ENCODE assay signal across 19 cellular contexts in the genomic region with DNA sequence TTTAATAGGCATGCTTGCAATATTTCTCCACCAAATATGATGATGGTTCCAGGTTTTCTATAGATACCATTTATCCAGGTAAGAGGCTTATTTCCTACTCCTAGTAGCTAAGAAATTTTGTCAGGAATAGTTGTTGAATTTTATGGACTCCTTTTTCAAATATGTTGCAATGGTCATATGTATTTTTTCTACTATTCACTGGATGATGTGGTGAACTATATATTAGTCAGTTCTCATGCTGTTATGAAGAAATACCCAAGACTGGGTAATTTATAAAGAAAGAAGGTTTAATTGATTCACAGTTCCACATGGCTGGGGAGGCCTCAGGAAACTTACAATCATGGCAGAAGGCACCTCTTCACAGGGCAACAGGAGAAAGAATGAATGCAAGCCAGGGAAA.
A peak's percentile ranks its signal among the peaks of the same experiment; 100 is the strongest.
DNase-seq lines count a peak whose midpoint lies in the region; ATAC-seq and TF ChIP-seq lines count a peak whose summit lies in the region.
"Had no signal": no experiment of that assay in that cellular context is flagged by ENCODE, and none has a peak within 500 bp of the region (broad histone marks: within the 10 kb centered on the region; RNA-seq: fewer than 3 reads in every experiment).

No MANE protein-coding gene starts in this region.

- H3K9ac ChIP-seq in mammary epithelial cell (ENCODE audit: insufficient read depth, low read length), result no peak overlapping the region
- H3K9ac ChIP-seq in IMR-90 (ENCODE audit: low read depth, low read length), result no peak overlapping the region
- H3K9ac ChIP-seq in mesenchymal stem cell (ENCODE audit: low read length), result peak overlapping the region; percentile 57

- H2BK12ac ChIP-seq in mesenchymal stem cell (ENCODE audit: low read length in 2 of 2), result no peak overlapping the region

- no peak overlapping the region for H3K4me3 Mint-ChIP-seq in MCF 10A (ENCODE audit: unreplicated experiment)
- H3K4me3 Mint-ChIP-seq: B cell; CD4-positive, alpha-beta T cell; GM23338 had no signal

- no peaks in the 10 kb centered on the region for H3K79me1 ChIP-seq in IMR-90 (ENCODE audit: low read depth in 1 of 2, low read length in 2 of 2)
- H3K79me1 ChIP-seq in mesenchymal stem cell (replicated peaks; ENCODE audit: low read length, poor library complexity, severe bottlenecking), result no peaks in the 10 kb centered on the region

- in situ Hi-C loops in mammary epithelial cell (cut with MboI; ENCODE audit: low sequenced_read_pairs in 2 of 2) (no loop called here), IMR-90 (cut with MboI; ENCODE audit: low sequenced_read_pairs) (no loop called here)

- intact Hi-C loops in MCF 10A (cut with micrococcal nuclease), result no loop called here
- intact Hi-C loops in mammary epithelial cell (cut with micrococcal nuclease), result no loop called here
- intact Hi-C loops in IMR-90 (cut with micrococcal nuclease), result loop anchor here (5.0 kb wide), 1 partner anchor 213 kb away; no protein-coding TSS in a partner anchor

- no peak for ATAC-seq in IMR-90 (ENCODE audit: low read depth)
- ATAC-seq: GM23338, K562 had no signal

- POLR2A ChIA-PET in MCF 10A (lab: Yijun Ruan, JAX) (interaction anchor here (0.9 to 3.1 kb wide), 3 partner anchors 10 to 481 kb away, joined by 3 to 19 read pairs (median 4); no protein-coding TSS in a partner anchor), IMR-90 (lab: Charles Lee; ENCODE audit: unreplicated experiment) (interaction anchor here (0.6 kb wide), 1 partner anchor 157 kb away, joined by 3 read pairs; no protein-coding TSS in a partner anchor)

- DNase-seq in MCF 10A (ENCODE audit: unreplicated experiment) (peak; percentile 36), mammary epithelial cell (no peak), IMR-90 (no peak), mesenchymal stem cell (no peak), NCI-H2081 (lab: John Stamatoyannopoulos, UW) (no peak), AG20443 (ENCODE audit: low spot score) (no peak), kidney glomerular epithelial cell (lab: John Stamatoyannopoulos, UW) (no peak)
- DNase-seq: 8988T; ACHN; C1 segment of cervical spinal cord; Calu3; CD4-positive, alpha-beta T cell; DMS 273 treated with DMSO at 0.1 percent for 48 hours; DMS79; H7 had no signal

- no peaks in the 10 kb centered on the region for H4K20me1 ChIP-seq in mammary epithelial cell (ENCODE audit: insufficient read depth, low read length)
- no peaks in the 10 kb centered on the region for H4K20me1 ChIP-seq in IMR-90 (ENCODE audit: insufficient read depth, low read length)

- H2BK120ac ChIP-seq in IMR-90 (ENCODE audit: low read depth, low read length) (peak overlapping the region; percentile 81), mesenchymal stem cell (ENCODE audit: low read depth, low read length) (no peak overlapping the region)

- H2AK5ac ChIP-seq in IMR-90 (ENCODE audit: low read depth, low read length), result peak overlapping the region; percentile 61
- H2AK5ac ChIP-seq in mesenchymal stem cell (ENCODE audit: low read length, severe bottlenecking), result no peak overlapping the region

- peak overlapping the region in 1 of 2 experiments; percentile 63; a peak in 1 of 4 replicates for H4K8ac ChIP-seq in IMR-90 (ENCODE audit: low read depth in 2 of 2, low read length in 2 of 2)
- H4K8ac ChIP-seq in mesenchymal stem cell (ENCODE audit: low read length), result no peak overlapping the region

- no peak overlapping the region for H3K56ac ChIP-seq in IMR-90 (ENCODE audit: extremely low read depth, insufficient read depth, low read length)

- dilution Hi-C loops in mammary epithelial cell (cut with HindIII; ENCODE audit: low sequenced_read_pairs) (no loop called here), IMR-90 (cut with HindIII; ENCODE audit: low sequenced_read_pairs, unreplicated experiment) (no loop called here)

- TF ChIP-seq RAD21 in IMR-90 (IDR thresholded peaks at IDR 0.05; ENCODE audit: low read length), result no peak

- H3K4me2 ChIP-seq in mammary epithelial cell (ENCODE audit: insufficient read depth, low read depth, low read length) (no peak overlapping the region), IMR-90 (ENCODE audit: low read depth, low read length) (no peak overlapping the region), mesenchymal stem cell (ENCODE audit: low read length, poor library complexity, severe bottlenecking) (no peak overlapping the region)
- H3K4me2 ChIP-seq: GM23338 had no signal

- H2BK15ac ChIP-seq in IMR-90 (ENCODE audit: low read depth, low read length), result peak overlapping the region; percentile 82
- H2BK15ac ChIP-seq in mesenchymal stem cell (ENCODE audit: low read depth, poor library complexity, severe bottlenecking), result no peak overlapping the region

- H3K4me1 Mint-ChIP-seq in MCF 10A (ENCODE audit: insufficient read depth, unreplicated experiment), result peaks cover 24% of the 10 kb centered on the region
- H3K4me1 Mint-ChIP-seq: B cell had no signal

- H3K23ac ChIP-seq in IMR-90 (ENCODE audit: low read depth, low read length) (0 out of 2 replicates have a peak overlapping the region, but pooled peaks have one; percentile 52), mesenchymal stem cell (ENCODE audit: low read length in 2 of 2) (no peak overlapping the region)

- no peaks in the 10 kb centered on the region for H3K79me2 ChIP-seq in mammary epithelial cell (ENCODE audit: insufficient read depth, low read length)

- H3K9me1 ChIP-seq in IMR-90 (ENCODE audit: insufficient read depth, low read length), result no peaks in the 10 kb centered on the region; the same call in 1 of the 2 replicates

- peak overlapping the region; percentile 82 for H3K14ac ChIP-seq in IMR-90 (replicated peaks; ENCODE audit: low read depth, low read length)
- H3K14ac ChIP-seq in mesenchymal stem cell (ENCODE audit: low read length in 2 of 2), result no peak overlapping the region

- peak overlapping the region; percentile 56; the same call in 1 of the 2 replicates for H3K4ac ChIP-seq in IMR-90 (ENCODE audit: low read depth, low read length)
- H3K4ac ChIP-seq in mesenchymal stem cell (ENCODE audit: low read depth in 1 of 2, low read length in 2 of 2), result no peak overlapping the region

- peak overlapping the region; percentile 70; the same call in 1 of the 2 replicates for H4K5ac ChIP-seq in IMR-90 (ENCODE audit: low read depth, low read length)

- no peak overlapping the region for H3K27ac ChIP-seq in mammary epithelial cell (ENCODE audit: insufficient read depth, low read depth, low read length)
- no peak overlapping the region for H3K27ac ChIP-seq in IMR-90 (ENCODE audit: insufficient read depth, low read length)
- no peak overlapping the region for H3K27ac ChIP-seq in mesenchymal stem cell (ENCODE audit: low read length, poor library complexity, severe bottlenecking)
- H3K27ac ChIP-seq: HL-60 had no signal

- peak overlapping the region; percentile 92 for H3K18ac ChIP-seq in IMR-90 (ENCODE audit: low read depth, low read length)
- H3K18ac ChIP-seq in mesenchymal stem cell (ENCODE audit: low read depth in 1 of 2, low read length in 2 of 2), result no peak overlapping the region

- BruUV-seq in MCF 10A (replicated peaks; lab: Mats Ljungman, UMichigan), result no TSS peak
- no TSS peak for BruUV-seq in mammary epithelial cell (replicated peaks; lab: Mats Ljungman, UMichigan)
- BruUV-seq in IMR-90 (replicated peaks; lab: Mats Ljungman, UMichigan), result no TSS peak

- peak overlapping the region; percentile 90 for H2BK5ac ChIP-seq in IMR-90 (ENCODE audit: low read depth, low read length, poor library complexity, severe bottlenecking)
- no peak overlapping the region for H2BK5ac ChIP-seq in mesenchymal stem cell (ENCODE audit: low read depth, low read length, poor library complexity, severe bottlenecking)

- H3K27ac Mint-ChIP-seq in MCF 10A (ENCODE audit: low read depth, unreplicated experiment), result no peak overlapping the region
- H3K27ac Mint-ChIP-seq: B cell; CD4-positive, alpha-beta T cell; GM23338 had no signal

- H2BK20ac ChIP-seq in IMR-90 (ENCODE audit: low read depth, low read length), result peak overlapping the region; percentile 89; the same call in 1 of the 2 replicates

- H4K91ac ChIP-seq in IMR-90 (ENCODE audit: insufficient read depth, low read depth, low read length) (peak overlapping the region; percentile 12; the same call in 1 of the 2 replicates), mesenchymal stem cell (ENCODE audit: low read length) (no peak overlapping the region)

- H2AFZ ChIP-seq in mammary epithelial cell (ENCODE audit: low read depth, low read length) (no peak overlapping the region), IMR-90 (replicated peaks; ENCODE audit: low read length, poor library complexity) (no peak overlapping the region), mesenchymal stem cell (ENCODE audit: low read depth, low read length) (no peak overlapping the region)
- H2AFZ ChIP-seq: GM23338 had no signal

- TF ChIP-seq CTCF in MCF 10A (IDR thresholded peaks at IDR 0.05; ENCODE audit: unreplicated experiment) (no peak), mammary epithelial cell (conservative IDR thresholded peaks at IDR 0.05 in 1 of 2, IDR thresholded peaks at IDR 0.05 in 1 of 2; ENCODE audit: extremely low read depth in 1 of 2, insufficient read depth in 1 of 2, low read depth in 1 of 2, low read length in 2 of 2) (no peak), IMR-90 (conservative IDR thresholded peaks at IDR 0.05; ENCODE audit: low read depth, low read length) (no peak)

- CTCF ChIA-PET in MCF 10A (lab: Yijun Ruan, JAX) (interaction anchor here (0.6 kb wide), 2 partner anchors 229 to 380 kb away, joined by 3 to 5 read pairs; no protein-coding TSS in a partner anchor), mammary epithelial cell (lab: Charles Lee; ENCODE audit: low non-redundant PET) (no interaction called here), IMR-90 (lab: Yijun Ruan, JAX) (no interaction called here)

- H3K4me1 ChIP-seq in mammary epithelial cell (ENCODE audit: insufficient read depth, low read length), result peaks cover 30% of the 10 kb centered on the region
- H3K4me1 ChIP-seq in IMR-90 (ENCODE audit: control insufficient read depth, insufficient read depth, low read length), result peaks cover 10% of the 10 kb centered on the region
- H3K4me1 ChIP-seq in mesenchymal stem cell (ENCODE audit: control insufficient read depth, insufficient read depth, low read depth, low read length), result no peaks in the 10 kb centered on the region

- H3K4me3 ChIP-seq in mammary epithelial cell (replicated peaks in 1 of 3; ENCODE audit: insufficient read depth in 1 of 3, low read depth in 2 of 3, low read length in 3 of 3), result no peak overlapping the region
- H3K4me3 ChIP-seq in IMR-90 (ENCODE audit: insufficient read depth, low read depth, low read length), result no peak overlapping the region
- no peak overlapping the region for H3K4me3 ChIP-seq in mesenchymal stem cell (ENCODE audit: insufficient read depth in 1 of 2, low read depth in 1 of 2, low read length in 2 of 2)
- H3K4me3 ChIP-seq: GM23338, K562 had no signal

- H3K36me3 ChIP-seq in mammary epithelial cell (ENCODE audit: insufficient read depth, low read length) (no peaks in the 10 kb centered on the region), IMR-90 (ENCODE audit: control insufficient read depth, insufficient read depth, low read length) (no peaks in the 10 kb centered on the region), mesenchymal stem cell (ENCODE audit: control insufficient read depth in 1 of 2, insufficient read depth in 2 of 2, low read depth in 1 of 2, low read length in 2 of 2) (no peaks in the 10 kb centered on the region)

- H3K27me3 ChIP-seq in mammary epithelial cell (ENCODE audit: insufficient read depth, low read length), result no peaks in the 10 kb centered on the region
- no peaks in the 10 kb centered on the region for H3K27me3 ChIP-seq in IMR-90 (ENCODE audit: control insufficient read depth, insufficient read depth, low read length)
- no peaks in the 10 kb centered on the region for H3K27me3 ChIP-seq in mesenchymal stem cell (ENCODE audit: control insufficient read depth in 1 of 2, insufficient read depth in 1 of 2, low read length in 2 of 2)

- peaks cover 7% of the 10 kb centered on the region for H3K36me3 Mint-ChIP-seq in MCF 10A (ENCODE audit: insufficient read depth, unreplicated experiment)

- peaks cover 3% of the 10 kb centered on the region for H3K9me3 ChIP-seq in mammary epithelial cell (replicated peaks; ENCODE audit: insufficient read depth, low read length)
- H3K9me3 ChIP-seq in IMR-90 (ENCODE audit: control insufficient read depth, insufficient read depth, low read length), result no peaks in the 10 kb centered on the region
- H3K9me3 ChIP-seq in mesenchymal stem cell (ENCODE audit: control insufficient read depth, low read length), result peaks cover 9% of the 10 kb centered on the region

- peaks cover 9% of the 10 kb centered on the region for H3K9me3 Mint-ChIP-seq in MCF 10A (ENCODE audit: unreplicated experiment)
- H3K9me3 Mint-ChIP-seq: CD4-positive, alpha-beta T cell had no signal

- no peaks in the 10 kb centered on the region for H3K27me3 Mint-ChIP-seq in MCF 10A (ENCODE audit: insufficient read depth, unreplicated experiment)
- H3K27me3 Mint-ChIP-seq: B cell; CD4-positive, alpha-beta T cell had no signal

- H2AK9ac ChIP-seq in IMR-90 (replicated peaks; ENCODE audit: low read depth, low read length, poor library complexity), result no peak overlapping the region

- no peak for TF ChIP-seq POLR2A in IMR-90 (IDR thresholded peaks at IDR 0.05; ENCODE audit: low read depth, low read length)
